8 cellular contexts compared by ENCODE assay signal in genomic region chr14:23483216-23483854, GRCh38. TPM values are rescaled to one million over a fixed set of nuclear protein-coding genes. Genes with fewer than 3 reads are reported as not detected.
DNase-seq lines count a peak whose midpoint lies in the region; ATAC-seq and TF ChIP-seq lines count a peak whose summit lies in the region.

No MANE protein-coding gene starts in this region.

- H3K27ac ChIP-seq in PC-9 (no peak overlapping the region), esophagus muscularis mucosa (replicated peaks in 1 of 4) (no peak overlapping the region)

- peaks cover 14% of the 10 kb centered on the region for H3K4me1 Mint-ChIP-seq in type B pancreatic cell (ENCODE audit: unreplicated experiment)

- H3K4me3 ChIP-seq in HFF-Myc (replicated peaks; ENCODE audit: low read depth, low read length) (no peak overlapping the region), PC-9 (no peak overlapping the region), fibroblast of villous mesenchyme (ENCODE audit: low read depth, low read length) (no peak overlapping the region), esophagus muscularis mucosa (no peak overlapping the region)

- intact Hi-C loops in PC-9 (cut with micrococcal nuclease; ENCODE audit: unreplicated experiment), result no loop called here
- intact Hi-C loops in esophagus muscularis mucosa (cut with DNase I), result no loop called here

- no peaks in the 10 kb centered on the region for H3K4me1 ChIP-seq in PC-9 (replicated peaks; ENCODE audit: insufficient read depth)
- no peaks in the 10 kb centered on the region for H3K4me1 ChIP-seq in esophagus muscularis mucosa

- H3F3A ChIP-seq in PC-9 (ENCODE audit: insufficient read depth, low read depth), result no peaks in the 10 kb centered on the region

- H3K9me3 ChIP-seq in PC-9 (ENCODE audit: insufficient read depth, low read depth) (no peaks in the 10 kb centered on the region), esophagus muscularis mucosa (no peaks in the 10 kb centered on the region)

- no peak for ATAC-seq in GM21619 (IDR thresholded peaks at IDR 0.05; ENCODE audit: unreplicated experiment)
- no peak for ATAC-seq in GM21515 (IDR thresholded peaks at IDR 0.05; ENCODE audit: unreplicated experiment)

- no peaks in the 10 kb centered on the region for H4K20me1 ChIP-seq in PC-9 (ENCODE audit: insufficient read depth)

- BruUV-seq in PC-9 (replicated peaks; lab: Mats Ljungman, UMichigan), result no TSS peak

- H3K4me3 Mint-ChIP-seq in type B pancreatic cell, result no peak overlapping the region

- H3K9me2 ChIP-seq in PC-9 (ENCODE audit: insufficient read depth), result no peaks in the 10 kb centered on the region

- H2AFZ ChIP-seq in PC-9, result no peak overlapping the region

- no peaks in the 10 kb centered on the region for H3K79me2 ChIP-seq in PC-9 (ENCODE audit: low read depth)

- 49% methylated on average over 9 of the region's 9 CpGs for WGBS in esophagus muscularis mucosa

- no peak for TF ChIP-seq EP300 in esophagus muscularis mucosa (IDR thresholded peaks at IDR 0.05)

- H3K27me3 Mint-ChIP-seq in type B pancreatic cell, result no peaks in the 10 kb centered on the region

- no peak overlapping the region for H3K4me2 ChIP-seq in PC-9

- no peak overlapping the region for H3K27ac Mint-ChIP-seq in type B pancreatic cell

- CTCF ChIA-PET in PC-9 (lab: Charles Lee), result no interaction called here

- POLR2A ChIA-PET in PC-9 (lab: Charles Lee; ENCODE audit: unreplicated experiment), result no interaction called here

- peaks cover 10% of the 10 kb centered on the region for H3K36me3 Mint-ChIP-seq in type B pancreatic cell

- DNase-seq in DMS 273 (lab: John Stamatoyannopoulos, UW; ENCODE audit: unreplicated experiment) (peak; percentile 89), HFF-Myc (ENCODE audit: extremely low read depth, low read depth) (no peak), PC-9 (no peak), fibroblast of villous mesenchyme (ENCODE audit: low read depth) (no peak), type B pancreatic cell (ENCODE audit: extremely low spot score, unreplicated experiment) (no peak), esophagus muscularis mucosa (ENCODE audit: extremely low spot score) (no peak)

- H3K9me3 Mint-ChIP-seq in type B pancreatic cell, result no peaks in the 10 kb centered on the region

- no peaks in the 10 kb centered on the region for H3K36me3 ChIP-seq in PC-9 (ENCODE audit: low read depth)
- peaks cover 0 to 70% (median 25%) of the 10 kb centered on the region in 4 donors for H3K36me3 ChIP-seq in esophagus muscularis mucosa

- TF ChIP-seq CTCF in HFF-Myc (IDR thresholded peaks at IDR 0.05; ENCODE audit: low read depth, low read length, missing control alignments), result peak; percentile 61
- TF ChIP-seq CTCF in PC-9 (conservative IDR thresholded peaks at IDR 0.05), result peak; percentile 32; the same call in 1 of the 2 replicates
- peak; percentile 47 for TF ChIP-seq CTCF in fibroblast of villous mesenchyme (IDR thresholded peaks at IDR 0.05; ENCODE audit: insufficient read depth, low read depth, low read length)
- TF ChIP-seq CTCF in type B pancreatic cell (conservative IDR thresholded peaks at IDR 0.05), result peak; percentile 73
- TF ChIP-seq CTCF in esophagus muscularis mucosa (IDR thresholded peaks at IDR 0.05), result peak in 1 of 3 experiments; percentile 2

- H3K27me3 ChIP-seq in PC-9 (ENCODE audit: insufficient read depth, low read depth) (no peaks in the 10 kb centered on the region), esophagus muscularis mucosa (no peaks in the 10 kb centered on the region)

- no peak for TF ChIP-seq POLR2A in esophagus muscularis mucosa (IDR thresholded peaks at IDR 0.05; ENCODE audit: low read depth)

RNA-seq across cellular contexts. Expression of gene NGDN, which starts 13.8 kb away (rescaled TPM):
- total RNA-seq in PC-9 (2021) (23.1 and 27.6 TPM in 2 replicates), fibroblast of villous mesenchyme (41.9 and 44.8 TPM in 2 replicates), type B pancreatic cell (ENCODE audit: low replicate concordance) (36.5 and 51.1 TPM in 2 replicates), esophagus muscularis mucosa (10 to 100 TPM; 21.6 to 43.2 (median 34.0) TPM)

RNA-seq across cellular contexts. Expression of gene MYH7, which starts 47.9 kb away (rescaled TPM):
- not detected in 2 replicates for total RNA-seq in PC-9 (2021)
- not detected in 2 replicates for total RNA-seq in fibroblast of villous mesenchyme
- total RNA-seq in type B pancreatic cell (ENCODE audit: low replicate concordance), result 0.14 TPM in 1 of 2 replicates, not detected in the other
- total RNA-seq in esophagus muscularis mucosa, result under 1 TPM in 2 of 4 donors, not detected in 2; 0.11 to 0.26 TPM
